ENCODE assay signal across 20 cellular contexts in genomic region chr11:76337918-76338317, GRCh38. TPM values are rescaled to one million over a fixed set of nuclear protein-coding genes. Genes with fewer than 3 reads are reported as not detected.
A peak's percentile ranks its signal among the peaks of the same experiment; 100 is the strongest.
DNase-seq lines count a peak whose midpoint lies in the region; ATAC-seq and TF ChIP-seq lines count a peak whose summit lies in the region.
"Had no signal": no experiment of that assay in that cellular context is flagged by ENCODE, and none has a peak within 500 bp of the region (broad histone marks: within the 10 kb centered on the region; RNA-seq: fewer than 3 reads in every experiment).

No MANE protein-coding gene starts in this region.

- H3K4me1 Mint-ChIP-seq in activated CD4-positive, alpha-beta memory T cell treated with anti-CD3 and anti-CD28 coated beads, Interleukin-2, amount 10 ng/mL, durations not matched to agents 7 days and 5 days: peaks cover 28% of the 10 kb centered on the region
- peaks cover 21% of the 10 kb centered on the region for H3K4me1 Mint-ChIP-seq in activated CD4-positive, alpha-beta memory T cell treated with anti-CD3 and anti-CD28 coated beads for 36 hours (ENCODE audit: low read depth)
- H3K4me1 Mint-ChIP-seq in T-cell (peaks cover 11 to 27% (median 20%) of the 10 kb centered on the region in 3 donors), chondrocyte (ENCODE audit: low read depth) (peaks cover 5% of the 10 kb centered on the region)

- no peak for ATAC-seq in T-cell (replicated peaks in 1 of 4)
- no peak for ATAC-seq in thoracic aorta (ENCODE audit: insufficient number of reproducible peaks, low FRiP score, low read depth)
- ATAC-seq in left lung: no peak
- ATAC-seq in GM19455 (IDR thresholded peaks at IDR 0.05; ENCODE audit: unreplicated experiment): no peak
- ATAC-seq: HepG2, PC-3 had no signal

- DNase-seq in activated CD4-positive, alpha-beta memory T cell treated with anti-CD3 and anti-CD28 coated beads, Interleukin-2, amount 10 ng/mL, durations not matched to agents 7 days and 5 days: no peak
- DNase-seq in activated CD4-positive, alpha-beta memory T cell treated with anti-CD3 and anti-CD28 coated beads for 36 hours: no peak
- DNase-seq in T-cell: no peak
- DNase-seq in chondrocyte (ENCODE audit: low spot score): peak; percentile 24
- DNase-seq in thoracic aorta (ENCODE audit: low spot score): no peak
- no peak for DNase-seq in left lung
- no peak for DNase-seq in WERI-Rb-1
- DNase-seq: 8988T; CD8-positive, alpha-beta memory T cell; KG1; NCI-H1048; NCI-H1436; NCI-H1930; NCI-H345; NCI-H524 treated with DMSO at 0.1 percent for 48 hours; PC-3; SIG-M5 had no signal

- POLR2A ChIA-PET in activated CD4-positive, alpha-beta memory T cell treated with anti-CD3 and anti-CD28 coated beads, Interleukin-2, amount 10 ng/mL, durations not matched to agents 7 days and 5 days (lab: Charles Lee): no interaction called here
- POLR2A ChIA-PET in activated CD4-positive, alpha-beta memory T cell treated with anti-CD3 and anti-CD28 coated beads for 36 hours (lab: Charles Lee): no interaction called here
- POLR2A ChIA-PET in T-cell (lab: Charles Lee): interaction anchor here in 1 of 2 donors (0.6 kb wide), 1 partner anchor 440 kb away, joined by 5 read pairs; no protein-coding TSS in a partner anchor

- no peaks in the 10 kb centered on the region for H3K36me3 ChIP-seq in thoracic aorta
- H3K36me3 ChIP-seq in left lung: no peaks in the 10 kb centered on the region
- H3K36me3 ChIP-seq in WERI-Rb-1: no peaks in the 10 kb centered on the region

- H3K36me3 Mint-ChIP-seq in activated CD4-positive, alpha-beta memory T cell treated with anti-CD3 and anti-CD28 coated beads, Interleukin-2, amount 10 ng/mL, durations not matched to agents 7 days and 5 days (ENCODE audit: low read depth): peaks cover 10% of the 10 kb centered on the region
- H3K36me3 Mint-ChIP-seq in activated CD4-positive, alpha-beta memory T cell treated with anti-CD3 and anti-CD28 coated beads for 36 hours: peaks cover 3% of the 10 kb centered on the region
- no peaks in the 10 kb centered on the region for H3K36me3 Mint-ChIP-seq in T-cell
- no peaks in the 10 kb centered on the region for H3K36me3 Mint-ChIP-seq in chondrocyte (ENCODE audit: low read depth)

- intact Hi-C loops in activated CD4-positive, alpha-beta memory T cell treated with anti-CD3 and anti-CD28 coated beads for 36 hours (cut with micrococcal nuclease): no loop called here
- intact Hi-C loops in left lung (cut with DNase I): no loop called here

- peaks cover 23% of the 10 kb centered on the region for H3K9me3 Mint-ChIP-seq in activated CD4-positive, alpha-beta memory T cell treated with anti-CD3 and anti-CD28 coated beads, Interleukin-2, amount 10 ng/mL, durations not matched to agents 7 days and 5 days
- peaks cover 25% of the 10 kb centered on the region for H3K9me3 Mint-ChIP-seq in activated CD4-positive, alpha-beta memory T cell treated with anti-CD3 and anti-CD28 coated beads for 36 hours
- H3K9me3 Mint-ChIP-seq in T-cell (peaks cover 0 to 16% (median 5%) of the 10 kb centered on the region in 3 donors), chondrocyte (ENCODE audit: low read depth) (peaks cover 5% of the 10 kb centered on the region)

- no peak for TF ChIP-seq CTCF in chondrocyte (IDR thresholded peaks at IDR 0.05)
- TF ChIP-seq CTCF in thoracic aorta (IDR thresholded peaks at IDR 0.05): no peak
- TF ChIP-seq CTCF in left lung (IDR thresholded peaks at IDR 0.05): no peak
- TF ChIP-seq CTCF in WERI-Rb-1 (IDR thresholded peaks at IDR 0.05; ENCODE audit: low read depth, low read length): no peak

- peak overlapping the region; percentile 29 for H3K27ac Mint-ChIP-seq in activated CD4-positive, alpha-beta memory T cell treated with anti-CD3 and anti-CD28 coated beads, Interleukin-2, amount 10 ng/mL, durations not matched to agents 7 days and 5 days
- H3K27ac Mint-ChIP-seq in activated CD4-positive, alpha-beta memory T cell treated with anti-CD3 and anti-CD28 coated beads for 36 hours: no peak overlapping the region
- H3K27ac Mint-ChIP-seq in T-cell (peak overlapping the region; percentile 14 to 34), chondrocyte (ENCODE audit: unreplicated experiment) (no peak overlapping the region)
- H3K27ac Mint-ChIP-seq: B cell had no signal

- H3K27ac ChIP-seq in thoracic aorta: peak overlapping the region; percentile 73 to 78
- no peak overlapping the region for H3K27ac ChIP-seq in left lung
- H3K27ac ChIP-seq in WERI-Rb-1: no peak overlapping the region

- H3K4me3 ChIP-seq in thoracic aorta (no peak overlapping the region), left lung (no peak overlapping the region), WERI-Rb-1 (ENCODE audit: low read depth, low read length) (no peak overlapping the region)

- H3K27me3 ChIP-seq in thoracic aorta (replicated peaks; ENCODE audit: insufficient read depth): no peaks in the 10 kb centered on the region
- H3K27me3 ChIP-seq in left lung: no peaks in the 10 kb centered on the region
- no peaks in the 10 kb centered on the region for H3K27me3 ChIP-seq in WERI-Rb-1 (ENCODE audit: insufficient read depth, low read depth, severe bottlenecking)

- no peaks in the 10 kb centered on the region for H3K9me3 ChIP-seq in thoracic aorta
- peaks cover 0 to 13% of the 10 kb centered on the region in 2 donors for H3K9me3 ChIP-seq in left lung
- peaks cover 12% of the 10 kb centered on the region for H3K9me3 ChIP-seq in WERI-Rb-1 (ENCODE audit: severe bottlenecking)

- H3K4me3 Mint-ChIP-seq in activated CD4-positive, alpha-beta memory T cell treated with anti-CD3 and anti-CD28 coated beads, Interleukin-2, amount 10 ng/mL, durations not matched to agents 7 days and 5 days: no peak overlapping the region
- H3K4me3 Mint-ChIP-seq in activated CD4-positive, alpha-beta memory T cell treated with anti-CD3 and anti-CD28 coated beads for 36 hours: no peak overlapping the region
- H3K4me3 Mint-ChIP-seq in T-cell (no peak overlapping the region), chondrocyte (ENCODE audit: unreplicated experiment) (no peak overlapping the region)
- H3K4me3 Mint-ChIP-seq: B cell; CD8-positive, alpha-beta memory T cell had no signal

- H3K4me1 ChIP-seq in thoracic aorta (ENCODE audit: control insufficient read depth in 1 of 2, low read depth in 2 of 2) (peaks cover 13 to 35% of the 10 kb centered on the region in 2 donors), left lung (peaks cover 0 to 23% of the 10 kb centered on the region in 2 donors)

- CTCF ChIA-PET in activated CD4-positive, alpha-beta memory T cell treated with anti-CD3 and anti-CD28 coated beads, Interleukin-2, amount 10 ng/mL, durations not matched to agents 7 days and 5 days (lab: Charles Lee): no interaction called here
- CTCF ChIA-PET in activated CD4-positive, alpha-beta memory T cell treated with anti-CD3 and anti-CD28 coated beads for 36 hours (lab: Charles Lee): interaction anchor here (2.2 kb wide), 1 partner anchor 130 kb away, joined by 11 read pairs; no protein-coding TSS in a partner anchor
- CTCF ChIA-PET in T-cell (lab: Charles Lee): no interaction called here

- no peaks in the 10 kb centered on the region for H3K27me3 Mint-ChIP-seq in activated CD4-positive, alpha-beta memory T cell treated with anti-CD3 and anti-CD28 coated beads, Interleukin-2, amount 10 ng/mL, durations not matched to agents 7 days and 5 days
- H3K27me3 Mint-ChIP-seq in activated CD4-positive, alpha-beta memory T cell treated with anti-CD3 and anti-CD28 coated beads for 36 hours: no peaks in the 10 kb centered on the region
- H3K27me3 Mint-ChIP-seq in T-cell (no peaks in the 10 kb centered on the region), chondrocyte (ENCODE audit: low read depth) (no peaks in the 10 kb centered on the region)
- H3K27me3 Mint-ChIP-seq: B cell had no signal

RNA-seq across cellular contexts. Expression of gene THAP12, which starts 43.0 kb away (rescaled TPM):
- total RNA-seq in activated CD4-positive, alpha-beta memory T cell treated with anti-CD3 and anti-CD28 coated beads, Interleukin-2, amount 10 ng/mL, durations not matched to agents 7 days and 5 days: 10 to 100 TPM; 51.1 to 52.9 TPM
- 10 to 100 TPM; 46.2 to 49.2 TPM for total RNA-seq in activated CD4-positive, alpha-beta memory T cell treated with anti-CD3 and anti-CD28 coated beads for 36 hours
- total RNA-seq in T-cell (10 to 100 TPM; 41.0 to 51.3 (median 49.0) TPM), chondrocyte (30.1 to 32.8 TPM (median 31.7 TPM) in 3 replicates), thoracic aorta (10 to 100 TPM; 38.0 to 38.3 TPM), left lung (10 to 100 TPM; 27.1 to 35.6 TPM)

RNA-seq across cellular contexts. Expression of gene GVQW3, which starts 43.2 kb away (rescaled TPM):
- 1 to 10 TPM; 2.8 to 3.7 TPM for total RNA-seq in activated CD4-positive, alpha-beta memory T cell treated with anti-CD3 and anti-CD28 coated beads, Interleukin-2, amount 10 ng/mL, durations not matched to agents 7 days and 5 days
- total RNA-seq in activated CD4-positive, alpha-beta memory T cell treated with anti-CD3 and anti-CD28 coated beads for 36 hours: 1 to 10 TPM; 2.3 to 3.3 TPM
- 1 to 10 TPM; 4.1 to 8.3 (median 5.9) TPM for total RNA-seq in T-cell
- total RNA-seq in chondrocyte: 1.9 to 3.9 TPM (median 3.0 TPM) in 3 replicates
- total RNA-seq in thoracic aorta: 1 to 10 TPM in 1 of 2 donors, under 1 TPM in 1; 0.68 to 3.2 TPM
- 1 to 10 TPM; 1.4 to 2.9 TPM for total RNA-seq in left lung

Comparison
In these comparisons a context has a peak if more than half of its experiments do, and no peak if none do; other contexts are left out.
1. H3K27ac Mint-ChIP-seq: peak in activated CD4-positive, alpha-beta memory T cell treated with anti-CD3 and anti-CD28 coated beads, Interleukin-2, amount 10 ng/mL, durations not matched to agents 7 days and 5 days (single experiment) and T-cell (2 of 2); none in activated CD4-positive, alpha-beta memory T cell treated with anti-CD3 and anti-CD28 coated beads for 36 hours (single experiment) and chondrocyte (single experiment).
2. H3K27ac ChIP-seq: peak in thoracic aorta (2 of 2); none in left lung (0 of 2) and WERI-Rb-1 (single experiment).